9 cellular contexts compared by ENCODE assay signal in genomic region chr15:31332020-31332680, GRCh38. TPM values are rescaled to one million over a fixed set of nuclear protein-coding genes. Genes with fewer than 3 reads are reported as not detected.
DNase-seq lines count a peak whose midpoint lies in the region; ATAC-seq, FAIRE-seq and TF ChIP-seq lines count a peak whose summit lies in the region.
"Had no signal": no experiment of that assay in that cellular context is flagged by ENCODE, and none has a peak within 500 bp of the region (broad histone marks: within the 10 kb centered on the region; RNA-seq: fewer than 3 reads in every experiment).

No MANE protein-coding gene starts in this region.

- H2AFZ ChIP-seq in Loucy (ENCODE audit: low read length): no peak overlapping the region

- no peak overlapping the region for H3K9ac ChIP-seq in Loucy (ENCODE audit: low read depth, low read length, poor library complexity, severe bottlenecking)

- H3K4me1 Mint-ChIP-seq in CD8-positive, alpha-beta memory T cell: peaks cover 78 to 87% (median 83%) of the 10 kb centered on the region in 3 donors

- peak overlapping the region; percentile 88 to 99 (median 93) for H3K27ac Mint-ChIP-seq in CD8-positive, alpha-beta memory T cell

- H3K27me3 ChIP-seq in CD8-positive, alpha-beta memory T cell (ENCODE audit: insufficient read depth, low read length, poor library complexity, severe bottlenecking): no peaks in the 10 kb centered on the region
- H3K27me3 ChIP-seq in Loucy (ENCODE audit: insufficient read depth, low read length, poor library complexity, severe bottlenecking) (no peaks in the 10 kb centered on the region), pancreas (no peaks in the 10 kb centered on the region)

- WGBS in pancreas, 2 donors: 49 to 59% methylated on average over 9 of the region's 9 CpGs

- H4K20me1 ChIP-seq in Loucy (ENCODE audit: insufficient read depth, low read length, poor library complexity, severe bottlenecking): peaks cover 85% of the 10 kb centered on the region

- no peaks in the 10 kb centered on the region for H3K27me3 Mint-ChIP-seq in CD8-positive, alpha-beta memory T cell

- ATAC-seq in pancreas (no peak), HG02571 (IDR thresholded peaks at IDR 0.05; ENCODE audit: unreplicated experiment) (no peak), HG03460 (IDR thresholded peaks at IDR 0.05; ENCODE audit: unreplicated experiment) (no peak)

- no peak overlapping the region for H3K27ac ChIP-seq in CD8-positive, alpha-beta memory T cell (ENCODE audit: low read depth, low read length)
- peak overlapping the region; percentile 20 for H3K27ac ChIP-seq in angular gyrus (ENCODE audit: low read depth, low read length)
- peak overlapping the region; percentile 0 to 58 (median 41) for H3K27ac ChIP-seq in pancreas

- intact Hi-C loops in pancreas (cut with DNase I): no loop called here

- no peaks in the 10 kb centered on the region for H3K9me2 ChIP-seq in Loucy (replicated peaks; ENCODE audit: low read depth, low read length)

- FAIRE-seq in pancreas (lab: Jason Lieb, UNC): no peak

- H3F3A ChIP-seq in Loucy (ENCODE audit: low read depth): no peaks in the 10 kb centered on the region

- H3K4me2 ChIP-seq in Loucy (ENCODE audit: low read depth, low read length, poor library complexity, severe bottlenecking): peak overlapping the region; percentile 84

- H3K4me1 ChIP-seq in CD8-positive, alpha-beta memory T cell (ENCODE audit: insufficient read depth, low read length): peaks cover 81% of the 10 kb centered on the region
- H3K4me1 ChIP-seq in Loucy (ENCODE audit: insufficient read depth, low read length, poor library complexity, severe bottlenecking): peaks cover 52% of the 10 kb centered on the region
- peaks cover 0 to 68% (median 65%) of the 10 kb centered on the region in 3 donors for H3K4me1 ChIP-seq in pancreas

- no peak for DNase-seq in CD8-positive, alpha-beta memory T cell
- DNase-seq in pancreas: no peak
- no peak for DNase-seq in GM19238 (ENCODE audit: insufficient read length, low spot score)
- DNase-seq in cerebellar nuclear complex (lab: John Stamatoyannopoulos, UW): no peak
- DNase-seq: NCI-H345 had no signal

- H3K36me3 ChIP-seq in CD8-positive, alpha-beta memory T cell (ENCODE audit: insufficient read depth, low read length): no peaks in the 10 kb centered on the region
- H3K36me3 ChIP-seq in Loucy (ENCODE audit: insufficient read depth, low read length): no peaks in the 10 kb centered on the region
- no peaks in the 10 kb centered on the region for H3K36me3 ChIP-seq in pancreas

- H3K79me2 ChIP-seq in Loucy (ENCODE audit: insufficient read depth, low read length): peaks cover 91% of the 10 kb centered on the region

- POLR2A ChIA-PET in CD8-positive, alpha-beta memory T cell (lab: Charles Lee): interaction anchor here (0.7 kb wide), 1 partner anchor 10 kb away, joined by 4 read pairs; no protein-coding TSS in a partner anchor

- H3K9me3 ChIP-seq in CD8-positive, alpha-beta memory T cell (ENCODE audit: low read length): no peaks in the 10 kb centered on the region
- H3K9me3 ChIP-seq in Loucy (ENCODE audit: insufficient read depth, low read depth, low read length): no peaks in the 10 kb centered on the region
- no peaks in the 10 kb centered on the region for H3K9me3 ChIP-seq in pancreas

- peak overlapping the region; percentile 44 for H3K4me3 ChIP-seq in CD8-positive, alpha-beta memory T cell (ENCODE audit: low read length)
- H3K4me3 ChIP-seq in Loucy (ENCODE audit: low read length, poor library complexity, severe bottlenecking) (peak overlapping the region; percentile 86), pancreas (no peak overlapping the region)

- peak overlapping the region; percentile 93 to 99 (median 97) for H3K4me3 Mint-ChIP-seq in CD8-positive, alpha-beta memory T cell

- TF ChIP-seq CTCF in Loucy (conservative IDR thresholded peaks at IDR 0.05; ENCODE audit: low read length) (no peak), pancreas (IDR thresholded peaks at IDR 0.05) (no peak)

- CTCF ChIA-PET in CD8-positive, alpha-beta memory T cell (lab: Charles Lee): interaction anchor here (0.7 to 2.4 kb wide), 7 partner anchors 10 to 156 kb away, joined by 3 to 10 read pairs (median 4); no protein-coding TSS in a partner anchor

- no peaks in the 10 kb centered on the region for H3K9me3 Mint-ChIP-seq in CD8-positive, alpha-beta memory T cell

- H3K36me3 Mint-ChIP-seq in CD8-positive, alpha-beta memory T cell: peaks cover 0 to 58% (median 6%) of the 10 kb centered on the region in 3 donors

RNA-seq across cellular contexts. Expression of gene KLF13, which starts 5.5 kb away (rescaled TPM):
- 100 to 1,000 TPM; 145 to 147 TPM for total RNA-seq in CD8-positive, alpha-beta memory T cell
- 109 TPM for polyA plus RNA-seq in CD8-positive, alpha-beta memory T cell
- total RNA-seq in pancreas: 10 to 100 TPM; 28.6 to 57.1 (median 37.2) TPM
- 10 to 100 TPM; 12.3 to 18.7 TPM for polyA plus RNA-seq in pancreas

Comparison
In these comparisons a context has a peak if more than half of its experiments do, and no peak if none do; other contexts are left out.
1. H3K4me3 ChIP-seq: peak in CD8-positive, alpha-beta memory T cell (single experiment) and Loucy (single experiment); none in pancreas (0 of 4).